ENCODE assay signal across 27 cellular contexts in genomic region chrX:51852096-51852495, GRCh38. TPM values are rescaled to one million over a fixed set of nuclear protein-coding genes. Genes with fewer than 3 reads are reported as not detected.
DNase-seq lines count a peak whose midpoint lies in the region; ATAC-seq and TF ChIP-seq lines count a peak whose summit lies in the region.
"Had no signal": no experiment of that assay in that cellular context is flagged by ENCODE, and none has a peak within 500 bp of the region (broad histone marks: within the 10 kb centered on the region; RNA-seq: fewer than 3 reads in every experiment).

No MANE protein-coding gene starts in this region.

- no peak overlapping the region for H3K4ac ChIP-seq in mesendoderm (ENCODE audit: low read depth, low read length)

- H3K27ac ChIP-seq in SK-N-MC (peak overlapping the region; percentile 84), mesendoderm (ENCODE audit: low read depth, low read length) (peak overlapping the region; percentile 17), aorta (ENCODE audit: low read depth in 1 of 2, low read length in 2 of 2) (no peak overlapping the region)
- H3K27ac ChIP-seq: gastroesophageal sphincter, KMS-11, pancreas, right atrium auricular region, vagina had no signal

- H2AK5ac ChIP-seq in mesendoderm (ENCODE audit: low read length): no peak overlapping the region

- peaks cover 3% of the 10 kb centered on the region for H3K79me2 ChIP-seq in mesendoderm (ENCODE audit: control insufficient read depth, insufficient read depth, low read length)

- DNase-seq in SK-N-MC (ENCODE audit: low read depth, low spot score) (no peak), mesendoderm (peak; percentile 69), aorta (no peak), endothelial cell (ENCODE audit: low spot score) (no peak), NCI-H1694 treated with DMSO at 0.1 percent for 48 hours (lab: John Stamatoyannopoulos, UW) (no peak)
- DNase-seq: activated CD4-positive, alpha-beta T cell treated with anti-CD3 and anti-CD28 coated beads for 4 hours; activated CD8-positive, alpha-beta memory T cell treated with anti-CD3 and anti-CD28 coated beads, Interleukin-2, amount 10 ng/mL, durations not matched to agents 7 days and 5 days; activated T-cell treated with anti-CD3 and anti-CD28 coated beads, Interleukin-2, amount 50 U/mL, for 72 hours; effector memory CD4-positive, alpha-beta T cell; HFFc6; hippocampal formation; NCI-H1436 treated with DMSO at 0.1 percent for 48 hours; NCI-H2171; pancreas; RPMI8226; stimulated activated naive CD4-positive, alpha-beta T cell; testis had no signal

- peaks cover 10% of the 10 kb centered on the region for H3K36me3 Mint-ChIP-seq in endothelial cell (ENCODE audit: low read depth, unreplicated experiment)

- no peak overlapping the region for H2BK120ac ChIP-seq in mesendoderm (ENCODE audit: low read depth, low read length)

- no peaks in the 10 kb centered on the region for H3K79me1 ChIP-seq in mesendoderm (ENCODE audit: low read length)

- H3K4me3 Mint-ChIP-seq in endothelial cell (ENCODE audit: unreplicated experiment): no peak overlapping the region
- H3K4me3 Mint-ChIP-seq: activated CD8-positive, alpha-beta memory T cell treated with anti-CD3 and anti-CD28 coated beads, Interleukin-2, amount 10 ng/mL, durations not matched to agents 7 days and 5 days; activated naive CD8-positive, alpha-beta T cell; activated T-cell treated with anti-CD3 and anti-CD28 coated beads, Interleukin-2, amount 50 U/mL, for 72 hours; CD14-positive monocyte; HFFc6; natural killer cell treated with Interleukin-12 subunit alpha and Interleukin-12 subunit beta and Interleukin-15 and Interleukin-18, amount 100 ng/mL, for 72 hours; T-helper 1 cell treated with Interleukin-12 subunit alpha and Interleukin-12 subunit beta and Interleukin-4 antibody, amounts not matched to agents 30 μg/mL and 1 μg/mL, for 36 hours had no signal

- WGBS in mesendoderm (ENCODE audit: extremely low coverage, insufficient coverage, low lambda C conversion rate): no CpG with 5 or more reads among the region's 1 CpG
- WGBS in aorta, 2 donors: 52 to 87% methylated on average over 1 of the region's 1 CpG

- H3K27me3 ChIP-seq in mesendoderm (ENCODE audit: insufficient read depth, low read length, poor library complexity) (no peaks in the 10 kb centered on the region), aorta (ENCODE audit: control insufficient read depth in 1 of 2, insufficient read depth in 2 of 2, low read length in 1 of 2) (no peaks in the 10 kb centered on the region)
- H3K27me3 ChIP-seq: gastroesophageal sphincter, pancreas, right atrium auricular region, testis, vagina had no signal

- no peaks in the 10 kb centered on the region for H3K9me3 Mint-ChIP-seq in endothelial cell (ENCODE audit: unreplicated experiment)
- H3K9me3 Mint-ChIP-seq: natural killer cell treated with Interleukin-12 subunit alpha and Interleukin-12 subunit beta and Interleukin-15 and Interleukin-18, amount 100 ng/mL, for 72 hours had no signal

- no peak overlapping the region for H2BK15ac ChIP-seq in mesendoderm (replicated peaks; ENCODE audit: low read depth)

- H3K18ac ChIP-seq in mesendoderm (ENCODE audit: low read length): no peak overlapping the region

- H3K36me3 ChIP-seq in SK-N-MC (ENCODE audit: insufficient read depth, low read length) (peaks cover 28% of the 10 kb centered on the region), mesendoderm (ENCODE audit: control insufficient read depth, insufficient read depth, low read length) (no peaks in the 10 kb centered on the region), aorta (ENCODE audit: control insufficient read depth in 1 of 2, insufficient read depth in 2 of 2, low read length in 1 of 2) (no peaks in the 10 kb centered on the region)
- H3K36me3 ChIP-seq: gastroesophageal sphincter, pancreas, right atrium auricular region, vagina had no signal

- H3K9ac ChIP-seq in SK-N-MC (ENCODE audit: insufficient read length) (no peak overlapping the region), mesendoderm (ENCODE audit: low read length) (peak overlapping the region; percentile 27)
- H3K9ac ChIP-seq: KMS-11 had no signal

- no peak overlapping the region for H4K8ac ChIP-seq in mesendoderm (ENCODE audit: low read depth, low read length)

- ATAC-seq in GM18498 (IDR thresholded peaks at IDR 0.05; ENCODE audit: unreplicated experiment) (peak; percentile 19), HG02759 (IDR thresholded peaks at IDR 0.05; ENCODE audit: unreplicated experiment) (peak; percentile 13), aorta (ENCODE audit: low FRiP score) (no peak)
- ATAC-seq: activated CD8-positive, alpha-beta memory T cell treated with anti-CD3 and anti-CD28 coated beads, Interleukin-2, amount 10 ng/mL, durations not matched to agents 7 days and 5 days; gastroesophageal sphincter; natural killer cell treated with Interleukin-12 subunit alpha and Interleukin-12 subunit beta and Interleukin-15 and Interleukin-18, amount 100 ng/mL, for 72 hours; pancreas had no signal

- H3K4me1 ChIP-seq in mesendoderm (ENCODE audit: control insufficient read depth, low read depth, low read length) (peaks cover 5% of the 10 kb centered on the region), aorta (ENCODE audit: control insufficient read depth in 1 of 2, insufficient read depth in 2 of 2, low read length in 2 of 2) (no peaks in the 10 kb centered on the region)
- H3K4me1 ChIP-seq: gastroesophageal sphincter, pancreas, right atrium auricular region, testis, vagina had no signal

- H4K5ac ChIP-seq in mesendoderm (ENCODE audit: low read length): no peak overlapping the region

- no peak for TF ChIP-seq CTCF in endothelial cell (IDR thresholded peaks at IDR 0.05; ENCODE audit: unreplicated experiment)

- H3K4me1 Mint-ChIP-seq in endothelial cell (ENCODE audit: unreplicated experiment): peaks cover 2% of the 10 kb centered on the region
- H3K4me1 Mint-ChIP-seq: CD14-positive monocyte had no signal

- no peak overlapping the region for H3K27ac Mint-ChIP-seq in endothelial cell (ENCODE audit: unreplicated experiment)
- H3K27ac Mint-ChIP-seq: activated CD8-positive, alpha-beta memory T cell treated with anti-CD3 and anti-CD28 coated beads, Interleukin-2, amount 10 ng/mL, durations not matched to agents 7 days and 5 days; activated naive CD8-positive, alpha-beta T cell; activated T-cell treated with anti-CD3 and anti-CD28 coated beads, Interleukin-2, amount 50 U/mL, for 72 hours; HFFc6; natural killer cell treated with Interleukin-12 subunit alpha and Interleukin-12 subunit beta and Interleukin-15 and Interleukin-18, amount 100 ng/mL, for 72 hours; T-helper 1 cell treated with Interleukin-12 subunit alpha and Interleukin-12 subunit beta and Interleukin-4 antibody, amounts not matched to agents 30 μg/mL and 1 μg/mL, for 36 hours had no signal

- H3K4me3 ChIP-seq in SK-N-MC: peak overlapping the region; percentile 43; the same call in 1 of the 2 replicates
- H3K4me3 ChIP-seq in mesendoderm (ENCODE audit: low read length): no peak overlapping the region
- H3K4me3 ChIP-seq in aorta (ENCODE audit: low read length in 2 of 2): no peak overlapping the region
- H3K4me3 ChIP-seq: gastroesophageal sphincter, pancreas, right atrium auricular region, testis, vagina had no signal

- no peak overlapping the region for H2BK5ac ChIP-seq in mesendoderm (ENCODE audit: low read length)

- H3K27me3 Mint-ChIP-seq in endothelial cell (ENCODE audit: unreplicated experiment): no peaks in the 10 kb centered on the region
- H3K27me3 Mint-ChIP-seq: activated CD8-positive, alpha-beta memory T cell treated with anti-CD3 and anti-CD28 coated beads, Interleukin-2, amount 10 ng/mL, durations not matched to agents 7 days and 5 days; activated naive CD8-positive, alpha-beta T cell had no signal

- peak overlapping the region; percentile 67 for H3K56ac ChIP-seq in mesendoderm (ENCODE audit: low read length)

- intact Hi-C loops in aorta (cut with DNase I): no loop called here

- H3K9me3 ChIP-seq in SK-N-MC (ENCODE audit: low read depth, low read length) (peaks cover 2% of the 10 kb centered on the region; the same call in 1 of the 2 replicates), aorta (ENCODE audit: control insufficient read depth, low read length) (no peaks in the 10 kb centered on the region)
- H3K9me3 ChIP-seq: gastroesophageal sphincter, testis, vagina had no signal

- H3K4me2 ChIP-seq in mesendoderm (ENCODE audit: low read length): no peak overlapping the region

- no peak overlapping the region for H3K23ac ChIP-seq in mesendoderm (ENCODE audit: low read length)

RNA-seq across cellular contexts. Expression of gene MAGED1, which starts 41.3 kb away (rescaled TPM):
- 153 TPM for polyA plus RNA-seq in mesendoderm (2013, experiment 1 of 2)
- 151 TPM for polyA plus RNA-seq in mesendoderm (2013, experiment 2 of 2)
- 10 to 100 TPM; 82.2 to 91.2 TPM for total RNA-seq in aorta
- 10 to 100 TPM; 26.7 to 57.9 TPM for polyA plus RNA-seq in aorta
- 196 TPM for total RNA-seq in endothelial cell (ENCODE audit: unreplicated experiment)

Comparison
In these comparisons a context has a peak if more than half of its experiments do, and no peak if none do; other contexts are left out.
1. H3K27ac ChIP-seq: peak in SK-N-MC (single experiment) and mesendoderm (single experiment); none in aorta (0 of 2).